23 cellular contexts compared by ENCODE assay signal in genomic region chr18:63180333-63180732, GRCh38.
DNase-seq lines count a peak whose midpoint lies in the region; ATAC-seq and TF ChIP-seq lines count a peak whose summit lies in the region.
"Had no signal": no experiment of that assay in that cellular context is flagged by ENCODE, and none has a peak within 500 bp of the region (broad histone marks: within the 10 kb centered on the region; RNA-seq: fewer than 3 reads in every experiment).

No MANE protein-coding gene starts in this region.

- peaks cover 16 to 87% (median 66%) of the 10 kb centered on the region in 6 donors for H3K4me1 ChIP-seq in spleen

- ATAC-seq in GM18505 (IDR thresholded peaks at IDR 0.05; ENCODE audit: unreplicated experiment), result no peak
- no peak for ATAC-seq in HG03045 (IDR thresholded peaks at IDR 0.05; ENCODE audit: unreplicated experiment)

- H3K4me1 Mint-ChIP-seq in activated CD4-positive, alpha-beta memory T cell treated with anti-CD3 and anti-CD28 coated beads for 36 hours (ENCODE audit: low read depth), result peaks cover 82% of the 10 kb centered on the region
- H3K4me1 Mint-ChIP-seq in activated CD4-positive, alpha-beta memory T cell treated with anti-CD3 and anti-CD28 coated beads, Interleukin-2, amount 10 ng/mL, durations not matched to agents 7 days and 5 days, result peaks cover 55% of the 10 kb centered on the region

- WGBS in spleen, 5 donors, result 77 to 93% (median 84%) methylated on average over 6 to 11 of the region's 11 CpGs

- H3K9me3 Mint-ChIP-seq in activated CD4-positive, alpha-beta memory T cell treated with anti-CD3 and anti-CD28 coated beads for 36 hours, result no peaks in the 10 kb centered on the region
- no peaks in the 10 kb centered on the region for H3K9me3 Mint-ChIP-seq in activated CD4-positive, alpha-beta memory T cell treated with anti-CD3 and anti-CD28 coated beads, Interleukin-2, amount 10 ng/mL, durations not matched to agents 7 days and 5 days

- no peaks in the 10 kb centered on the region for H3K36me3 ChIP-seq in spleen
- H3K36me3 ChIP-seq in MG63, result no peaks in the 10 kb centered on the region
- H3K36me3 ChIP-seq: esophagus squamous epithelium, prostate gland had no signal

- no peaks in the 10 kb centered on the region for H3K27me3 ChIP-seq in spleen (replicated peaks in 1 of 7)
- no peaks in the 10 kb centered on the region for H3K27me3 ChIP-seq in MG63
- H3K27me3 ChIP-seq: esophagus squamous epithelium had no signal

- TF ChIP-seq CTCF in spleen (IDR thresholded peaks at IDR 0.05 in 8 of 11, conservative IDR thresholded peaks at IDR 0.05 in 3 of 11), result no peak

- intact Hi-C loops in activated CD4-positive, alpha-beta memory T cell treated with anti-CD3 and anti-CD28 coated beads for 36 hours (cut with micrococcal nuclease), result no loop called here
- intact Hi-C loops in spleen (cut with DNase I; ENCODE audit: low total_unique reads), result no loop called here

- H3K9me3 ChIP-seq in spleen, result no peaks in the 10 kb centered on the region
- H3K9me3 ChIP-seq in MG63, result no peaks in the 10 kb centered on the region
- H3K9me3 ChIP-seq: esophagus squamous epithelium, prostate gland had no signal

- H3K27ac ChIP-seq in cingulate gyrus (ENCODE audit: low read depth, low read length) (peak overlapping the region; percentile 65), spleen (peak overlapping the region in 1 of 8 donors; percentile 74)
- H3K27ac ChIP-seq: esophagus squamous epithelium, HL-60, prostate gland, SK-N-MC had no signal

- H3K27ac Mint-ChIP-seq in activated CD4-positive, alpha-beta memory T cell treated with anti-CD3 and anti-CD28 coated beads for 36 hours, result peak overlapping the region; percentile 78
- H3K27ac Mint-ChIP-seq in activated CD4-positive, alpha-beta memory T cell treated with anti-CD3 and anti-CD28 coated beads, Interleukin-2, amount 10 ng/mL, durations not matched to agents 7 days and 5 days, result no peak overlapping the region

- CTCF ChIA-PET in activated CD4-positive, alpha-beta memory T cell treated with anti-CD3 and anti-CD28 coated beads for 36 hours (lab: Charles Lee), result interaction anchor here (1.0 to 1.9 kb wide), 7 partner anchors 16 to 137 kb away, joined by 3 to 8 read pairs (median 4); no protein-coding TSS in a partner anchor
- CTCF ChIA-PET in activated CD4-positive, alpha-beta memory T cell treated with anti-CD3 and anti-CD28 coated beads, Interleukin-2, amount 10 ng/mL, durations not matched to agents 7 days and 5 days (lab: Charles Lee), result interaction anchor here (1.4 kb wide), 1 partner anchor 9 kb away, joined by 3 read pairs; no protein-coding TSS in a partner anchor

- no peak overlapping the region for H3K4me3 Mint-ChIP-seq in activated CD4-positive, alpha-beta memory T cell treated with anti-CD3 and anti-CD28 coated beads for 36 hours
- no peak overlapping the region for H3K4me3 Mint-ChIP-seq in activated CD4-positive, alpha-beta memory T cell treated with anti-CD3 and anti-CD28 coated beads, Interleukin-2, amount 10 ng/mL, durations not matched to agents 7 days and 5 days

- H3K4me3 ChIP-seq in spleen, result no peak overlapping the region
- H3K4me3 ChIP-seq in MG63, result no peak overlapping the region
- H3K4me3 ChIP-seq: esophagus squamous epithelium, lung, prostate gland, SK-N-MC had no signal

- H3K36me3 Mint-ChIP-seq in activated CD4-positive, alpha-beta memory T cell treated with anti-CD3 and anti-CD28 coated beads for 36 hours, result peaks cover 6% of the 10 kb centered on the region
- H3K36me3 Mint-ChIP-seq in activated CD4-positive, alpha-beta memory T cell treated with anti-CD3 and anti-CD28 coated beads, Interleukin-2, amount 10 ng/mL, durations not matched to agents 7 days and 5 days (ENCODE audit: low read depth), result peaks cover 65% of the 10 kb centered on the region

- DNase-seq in activated CD4-positive, alpha-beta memory T cell treated with anti-CD3 and anti-CD28 coated beads for 36 hours, result no peak
- DNase-seq in activated CD4-positive, alpha-beta memory T cell treated with anti-CD3 and anti-CD28 coated beads, Interleukin-2, amount 10 ng/mL, durations not matched to agents 7 days and 5 days, result no peak
- DNase-seq in spleen (peak; percentile 60), MG63 (no peak)
- DNase-seq in stimulated activated CD8-positive, alpha-beta memory T cell treated with anti-CD3 and anti-CD28 coated beads, Interleukin-4, amount 100 ng/mL, for 48 hours, result no peak
- DNase-seq: 8988T; activated effector memory CD4-positive, alpha-beta T cell treated with Interleukin-2 at 50 U/mL for 16 hours; amniotic stem cell; Calu3; effector memory CD4-positive, alpha-beta T cell; esophagus squamous epithelium; NCI-H1417 treated with DMSO at 0.1 percent for 48 hours; NCI-H2107; NCI-H524; stimulated activated CD4-positive, alpha-beta T cell treated with anti-CD3 and anti-CD28 coated beads, Interleukin-4, amount 100 ng/mL, for 1 hour; T1000 had no signal

- TF ChIP-seq POLR2A in GM18505 (IDR thresholded peaks at IDR 0.05; ENCODE audit: borderline replicate concordance, extremely low read depth, insufficient read depth, insufficient read length) (peak; percentile 6), spleen (IDR thresholded peaks at IDR 0.05) (no peak)

- POLR2A ChIA-PET in activated CD4-positive, alpha-beta memory T cell treated with anti-CD3 and anti-CD28 coated beads for 36 hours (lab: Charles Lee), result interaction anchor here (1.2 to 2.0 kb wide), 4 partner anchors 18 to 139 kb away, joined by 4 to 14 read pairs (median 4); partner anchors contain the start of gene BCL2
- POLR2A ChIA-PET in activated CD4-positive, alpha-beta memory T cell treated with anti-CD3 and anti-CD28 coated beads, Interleukin-2, amount 10 ng/mL, durations not matched to agents 7 days and 5 days (lab: Charles Lee), result interaction anchor here (0.8 to 1.9 kb wide), 5 partner anchors 8 to 138 kb away, joined by 3 to 6 read pairs (median 4); no protein-coding TSS in a partner anchor

- H3K27me3 Mint-ChIP-seq in activated CD4-positive, alpha-beta memory T cell treated with anti-CD3 and anti-CD28 coated beads for 36 hours, result no peaks in the 10 kb centered on the region
- no peaks in the 10 kb centered on the region for H3K27me3 Mint-ChIP-seq in activated CD4-positive, alpha-beta memory T cell treated with anti-CD3 and anti-CD28 coated beads, Interleukin-2, amount 10 ng/mL, durations not matched to agents 7 days and 5 days
